26 cellular contexts compared by ENCODE assay signal in genomic region chr3:158395421-158395820, GRCh38.
"Had no signal": no experiment of that assay in that cellular context is flagged by ENCODE, and none has a peak within 500 bp of the region (broad histone marks: within the 10 kb centered on the region; RNA-seq: fewer than 3 reads in every experiment).

No MANE protein-coding gene starts in this region.

- H3K4me1 ChIP-seq: heart left ventricle, prostate gland, sigmoid colon, stomach, tibial artery, upper lobe of right lung had no signal

- H3K27ac Mint-ChIP-seq: activated naive CD8-positive, alpha-beta T cell; naive thymus-derived CD4-positive, alpha-beta T cell; stimulated activated naive B cell treated with anti-CD40 and anti-IgM and Interleukin-4, amounts not matched to agents 10 μg/mL and 1 μg/mL and 100 μg/mL, for 72 hours; T-helper 2 cell treated with Interferon-gamma antibody and Interleukin-4, amounts not matched to agents 5 μg/mL and 100 μg/mL, for 36 hours had no signal

- DNase-seq: activated CD4-positive, alpha-beta T cell treated with anti-CD3 and anti-CD28 coated beads for 4 hours; activated CD4-positive, alpha-beta T cell treated with anti-CD3 and anti-CD28 coated beads, Interleukin-2, amount 50 U/mL, for 4 hours; activated effector memory CD4-positive, alpha-beta T cell treated with Interleukin-2 at 50 U/mL for 16 hours; activated naive CD4-positive, alpha-beta T cell treated with Interleukin-2 at 50 U/mL for 16 hours; activated T-cell treated with anti-CD3 and anti-CD28 coated beads for 4 hours; aorta; dermis blood vessel endothelial cell; effector CD4-positive, alpha-beta T cell; heart left ventricle; islet precursor cell; left colon; midbrain; naive thymus-derived CD4-positive, alpha-beta T cell; ovary; sigmoid colon; stimulated activated CD4-positive, alpha-beta T cell treated with anti-CD3 and anti-CD28 coated beads, Interleukin-15, amount 100 ng/mL, for 24 hours; stimulated activated CD4-positive, alpha-beta T cell treated with anti-CD3 and anti-CD28 coated beads, Interleukin-2, amount 100 ng/mL, for 24 hours; stimulated activated naive B cell treated with anti-CD40 and anti-IgM and Interleukin-4, amounts not matched to agents 10 μg/mL and 1 μg/mL and 100 μg/mL, for 72 hours; stomach; T-helper 1 cell; tibial artery; upper lobe of right lung had no signal

- H3K9me3 ChIP-seq: ovary, prostate gland, sigmoid colon had no signal

- H3K36me3 ChIP-seq: heart left ventricle, ovary, prostate gland, sigmoid colon, stomach, tibial artery, upper lobe of right lung had no signal

- FAIRE-seq: colon had no signal

- H3K27ac ChIP-seq: heart left ventricle, ovary, prostate gland, sigmoid colon, stomach, tibial artery, upper lobe of right lung had no signal

- ATAC-seq: heart left ventricle; left colon; naive thymus-derived CD4-positive, alpha-beta T cell; stimulated activated naive B cell treated with anti-CD40 and anti-IgM and Interleukin-4, amounts not matched to agents 10 μg/mL and 1 μg/mL and 100 μg/mL, for 72 hours; upper lobe of right lung had no signal

- H3K4me3 Mint-ChIP-seq: activated naive CD8-positive, alpha-beta T cell; naive thymus-derived CD4-positive, alpha-beta T cell; stimulated activated naive B cell treated with anti-CD40 and anti-IgM and Interleukin-4, amounts not matched to agents 10 μg/mL and 1 μg/mL and 100 μg/mL, for 72 hours; T-helper 2 cell treated with Interferon-gamma antibody and Interleukin-4, amounts not matched to agents 5 μg/mL and 100 μg/mL, for 36 hours had no signal

- H3K4me1 Mint-ChIP-seq: naive thymus-derived CD4-positive, alpha-beta T cell; stimulated activated naive B cell treated with anti-CD40 and anti-IgM and Interleukin-4, amounts not matched to agents 10 μg/mL and 1 μg/mL and 100 μg/mL, for 72 hours had no signal

- H3K27me3 ChIP-seq: heart left ventricle, ovary, sigmoid colon, stomach, tibial artery, upper lobe of right lung had no signal

- H3K4me3 ChIP-seq: heart left ventricle, ovary, prostate gland, sigmoid colon, stomach, tibial artery, upper lobe of right lung had no signal

- H3K27me3 Mint-ChIP-seq: activated naive CD8-positive, alpha-beta T cell; naive thymus-derived CD4-positive, alpha-beta T cell; stimulated activated naive B cell treated with anti-CD40 and anti-IgM and Interleukin-4, amounts not matched to agents 10 μg/mL and 1 μg/mL and 100 μg/mL, for 72 hours had no signal
